ENCODE assay signal across 2 cellular contexts in the genomic region with DNA sequence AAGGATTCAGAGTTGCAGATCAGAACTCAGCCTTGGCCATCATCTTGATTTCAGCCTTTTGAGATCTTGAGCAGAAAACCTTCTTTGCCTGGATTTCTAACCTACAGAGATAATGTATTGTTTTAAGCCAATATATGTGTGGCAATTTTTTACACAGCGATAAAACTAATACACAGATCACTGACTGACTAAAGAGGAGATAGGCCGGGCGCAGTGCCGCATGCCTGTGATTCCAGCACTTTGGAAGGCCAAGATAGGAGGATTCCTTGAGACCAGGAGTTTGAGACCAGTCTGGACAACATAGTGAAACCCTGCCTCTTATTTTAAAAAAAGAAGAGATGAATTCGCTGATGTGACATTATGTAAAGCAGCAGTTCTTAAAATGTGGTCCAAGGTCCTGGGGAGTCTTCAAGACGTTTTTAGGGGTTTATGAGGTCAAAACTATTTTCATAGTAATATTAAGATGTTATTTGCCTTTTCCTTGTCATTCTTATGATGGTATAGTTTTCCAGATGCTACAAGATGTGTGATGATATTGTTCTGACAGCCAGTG.
TF ChIP-seq lines count a peak whose summit lies in the region.

No MANE protein-coding gene starts in this region.

TF ChIP-seq in HepG2, 621 proteins besides CTCF, POLR2A, EP300 and RAD21:
- TF ChIP-seq HMG20B (CRISPR knock-in tag; conservative IDR thresholded peaks at IDR 0.05) = no peak
- TF ChIP-seq MAFK (conservative IDR thresholded peaks at IDR 0.05 in 1 of 2, IDR thresholded peaks at IDR 0.05 in 1 of 2; ENCODE audit: low read length in 2 of 2) = peak; percentile 89 to 91
- TF ChIP-seq MAFF (IDR thresholded peaks at IDR 0.05; ENCODE audit: low read depth, low read length) = peak; percentile 89

TF ChIP-seq in H1, 55 proteins besides CTCF, POLR2A, EP300 and RAD21:
- TF ChIP-seq MAFK (IDR thresholded peaks at IDR 0.05; ENCODE audit: low read depth, low read length) (peak; percentile 12; the same call in 1 of the 2 replicates), CBX5 (IDR thresholded peaks at IDR 0.05; ENCODE audit: low read depth, low read length) (no peak)
